Comparison of ENCODE assay signal across 24 cellular contexts in the genomic region with DNA sequence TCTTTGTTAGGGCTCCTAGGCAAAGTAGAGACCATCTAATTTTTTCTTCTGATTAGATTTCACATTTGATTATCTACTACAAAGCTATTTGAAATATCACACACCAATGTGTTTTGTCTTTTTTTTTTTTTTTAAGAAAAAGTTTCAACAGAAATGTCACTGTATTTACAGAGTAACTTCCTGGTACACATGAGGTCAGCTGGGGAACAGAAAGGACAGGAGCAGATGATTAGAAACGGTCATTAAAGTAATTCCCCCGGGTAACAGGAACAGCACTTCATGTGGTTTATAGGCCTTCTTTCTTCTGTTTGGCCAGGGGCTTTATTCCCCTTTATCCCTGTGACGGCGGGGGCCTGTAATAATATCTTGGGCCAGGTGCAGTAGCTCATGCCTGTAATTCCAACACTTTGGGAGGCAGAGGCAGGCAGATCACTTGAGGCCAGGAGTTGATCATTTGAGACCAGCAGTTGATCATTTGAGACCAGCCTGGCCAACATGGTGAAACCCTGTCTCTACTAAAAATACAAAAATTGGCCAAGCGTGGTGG. TPM values are rescaled to one million over a fixed set of nuclear protein-coding genes. Genes with fewer than 3 reads are reported as not detected.
DNase-seq lines count a peak whose midpoint lies in the region; FAIRE-seq and TF ChIP-seq lines count a peak whose summit lies in the region.
"Had no signal": no experiment of that assay in that cellular context is flagged by ENCODE, and none has a peak within 500 bp of the region (broad histone marks: within the 10 kb centered on the region; RNA-seq: fewer than 3 reads in every experiment).

No MANE protein-coding gene starts in this region.

- no peak overlapping the region for H3K4me3 Mint-ChIP-seq in chondrocyte (ENCODE audit: unreplicated experiment)
- H3K4me3 Mint-ChIP-seq: activated CD4-positive, alpha-beta T cell treated with anti-CD3 and anti-CD28 coated beads for 36 hours; CD4-positive, alpha-beta memory T cell; naive thymus-derived CD4-positive, alpha-beta T cell had no signal

- H3K27me3 ChIP-seq in small intestine (ENCODE audit: control insufficient read depth in 2 of 2, insufficient read depth in 2 of 2, low read length in 2 of 2) = no peaks in the 10 kb centered on the region
- H3K27me3 ChIP-seq: thyroid gland had no signal

- H3K27ac Mint-ChIP-seq in chondrocyte (ENCODE audit: unreplicated experiment) = no peak overlapping the region
- H3K27ac Mint-ChIP-seq: activated CD4-positive, alpha-beta T cell treated with anti-CD3 and anti-CD28 coated beads for 36 hours; activated naive CD4-positive, alpha-beta T cell treated with anti-CD3 and anti-CD28 coated beads, Interleukin-2, amount 50 U/mL, for 72 hours; CD4-positive, alpha-beta memory T cell; naive thymus-derived CD4-positive, alpha-beta T cell had no signal

- WGBS in small intestine, 3 donors = 29 to 60% (median 42%) methylated on average over 5 of the region's 5 CpGs

- peak; percentile 26 for DNase-seq in NOMO-1 treated with DMSO at 0.1 percent for 48 hours (lab: John Stamatoyannopoulos, UW; ENCODE audit: unreplicated experiment)
- no peak for DNase-seq in NOMO-1 (lab: John Stamatoyannopoulos, UW; ENCODE audit: unreplicated experiment in 2 of 2)
- peak; percentile 38 for DNase-seq in MV-4-11 (lab: John Stamatoyannopoulos, UW)
- peak; percentile 2 for DNase-seq in left kidney (ENCODE audit: low read depth, low spot score)
- peak; percentile 45 for DNase-seq in small intestine
- DNase-seq in chondrocyte (ENCODE audit: low spot score) = no peak
- no peak for DNase-seq in HK-2 (ENCODE audit: unreplicated experiment)
- DNase-seq in stimulated activated CD4-positive, alpha-beta T cell treated with anti-CD3 and anti-CD28 coated beads, Interleukin-4, amount 100 ng/mL, for 24 hours = no peak
- DNase-seq: activated CD4-positive, alpha-beta T cell treated with anti-CD3 and anti-CD28 coated beads for 36 hours; CD4-positive, alpha-beta memory T cell; DND-41; erythroblast; hypothalamus; Kasumi-1; mesenchymal stem cell; naive thymus-derived CD4-positive, alpha-beta T cell; stimulated activated naive CD8-positive, alpha-beta T cell treated with anti-CD3 and anti-CD28 coated beads, Interleukin-15, Interleukin-2, amounts not matched to agents 100 U/mL and 50 U/mL, for 24 hours; thyroid gland had no signal

- H3K27me3 Mint-ChIP-seq in chondrocyte (ENCODE audit: low read depth) = no peaks in the 10 kb centered on the region
- H3K27me3 Mint-ChIP-seq: activated CD4-positive, alpha-beta T cell treated with anti-CD3 and anti-CD28 coated beads for 36 hours; CD4-positive, alpha-beta memory T cell; naive thymus-derived CD4-positive, alpha-beta T cell had no signal

- H3K9me3 ChIP-seq in small intestine (ENCODE audit: control insufficient read depth, low read depth) = no peaks in the 10 kb centered on the region
- H3K9me3 ChIP-seq: HAP-1, thyroid gland had no signal

- peak overlapping the region in 1 of 2 donors; percentile 11 for H3K27ac ChIP-seq in small intestine (ENCODE audit: low read depth in 1 of 2, low read length in 1 of 2)
- H3K27ac ChIP-seq: parathyroid adenoma, thyroid gland had no signal

- peaks cover 4% of the 10 kb centered on the region for H3K4me1 Mint-ChIP-seq in chondrocyte (ENCODE audit: low read depth)
- H3K4me1 Mint-ChIP-seq: activated CD4-positive, alpha-beta T cell treated with anti-CD3 and anti-CD28 coated beads for 36 hours; CD4-positive, alpha-beta memory T cell had no signal

- TF ChIP-seq CTCF in chondrocyte (IDR thresholded peaks at IDR 0.05) = no peak

- H3K4me3 ChIP-seq in small intestine (ENCODE audit: low read depth in 1 of 2, low read length in 2 of 2) = no peak overlapping the region
- H3K4me3 ChIP-seq: HAP-1, thyroid gland had no signal

- peaks cover 3% of the 10 kb centered on the region for H3K9me3 Mint-ChIP-seq in chondrocyte (ENCODE audit: low read depth)
- H3K9me3 Mint-ChIP-seq: activated naive CD4-positive, alpha-beta T cell treated with anti-CD3 and anti-CD28 coated beads, Interleukin-2, amount 50 U/mL, for 72 hours; CD4-positive, alpha-beta memory T cell had no signal

- H3K36me3 ChIP-seq in small intestine (ENCODE audit: control insufficient read depth in 2 of 2, insufficient read depth in 2 of 2, low read length in 2 of 2) = no peaks in the 10 kb centered on the region
- H3K36me3 ChIP-seq: thyroid gland had no signal

- FAIRE-seq in small intestine (lab: Jason Lieb, UNC) = no peak
- FAIRE-seq: astrocyte, frontal cortex, islet of Langerhans had no signal

- no peaks in the 10 kb centered on the region for H3K4me1 ChIP-seq in small intestine (ENCODE audit: control insufficient read depth in 2 of 2, insufficient read depth in 1 of 2, low read depth in 1 of 2, low read length in 1 of 2)
- H3K4me1 ChIP-seq: parathyroid adenoma, thyroid gland had no signal

- H3K36me3 Mint-ChIP-seq in chondrocyte (ENCODE audit: low read depth) = peaks cover 3% of the 10 kb centered on the region

RNA-seq across cellular contexts. Expression of a gene that starts 30.5 kb away (rescaled TPM):
- polyA plus RNA-seq in small intestine = 1 to 10 TPM; 3.5 to 5.1 (median 4.5) TPM
- total RNA-seq in chondrocyte = 11.6 to 16.1 TPM (median 11.9 TPM) in 3 replicates

RNA-seq across cellular contexts. Expression of a gene that starts 30.8 kb away (rescaled TPM):
- 10 to 100 TPM; 13.5 to 39.7 (median 26.4) TPM for polyA plus RNA-seq in small intestine
- 13.4 to 41.2 TPM (median 14.1 TPM) in 3 replicates for total RNA-seq in chondrocyte

RNA-seq across cellular contexts. Expression of a gene that starts 53.9 kb away (rescaled TPM):
- polyA plus RNA-seq in small intestine = not detected
- not detected in 3 replicates for total RNA-seq in chondrocyte
- total RNA-seq: CD4-positive, alpha-beta memory T cell; thyroid gland had no signal
- polyA plus RNA-seq: CD4-positive, alpha-beta memory T cell; naive thymus-derived CD4-positive, alpha-beta T cell had no signal

Comparison
In these comparisons a context has a peak if more than half of its experiments do, and no peak if none do; other contexts are left out.
1. DNase-seq: peak in NOMO-1 treated with DMSO at 0.1 percent for 48 hours (single experiment), MV-4-11 (single experiment), left kidney (single experiment) and small intestine (single experiment); none in NOMO-1 (0 of 2), chondrocyte (single experiment), HK-2 (single experiment) and stimulated activated CD4-positive, alpha-beta T cell treated with anti-CD3 and anti-CD28 coated beads, Interleukin-4, amount 100 ng/mL, for 24 hours (single experiment).